22 cellular contexts compared by ENCODE assay signal in the genomic region with DNA sequence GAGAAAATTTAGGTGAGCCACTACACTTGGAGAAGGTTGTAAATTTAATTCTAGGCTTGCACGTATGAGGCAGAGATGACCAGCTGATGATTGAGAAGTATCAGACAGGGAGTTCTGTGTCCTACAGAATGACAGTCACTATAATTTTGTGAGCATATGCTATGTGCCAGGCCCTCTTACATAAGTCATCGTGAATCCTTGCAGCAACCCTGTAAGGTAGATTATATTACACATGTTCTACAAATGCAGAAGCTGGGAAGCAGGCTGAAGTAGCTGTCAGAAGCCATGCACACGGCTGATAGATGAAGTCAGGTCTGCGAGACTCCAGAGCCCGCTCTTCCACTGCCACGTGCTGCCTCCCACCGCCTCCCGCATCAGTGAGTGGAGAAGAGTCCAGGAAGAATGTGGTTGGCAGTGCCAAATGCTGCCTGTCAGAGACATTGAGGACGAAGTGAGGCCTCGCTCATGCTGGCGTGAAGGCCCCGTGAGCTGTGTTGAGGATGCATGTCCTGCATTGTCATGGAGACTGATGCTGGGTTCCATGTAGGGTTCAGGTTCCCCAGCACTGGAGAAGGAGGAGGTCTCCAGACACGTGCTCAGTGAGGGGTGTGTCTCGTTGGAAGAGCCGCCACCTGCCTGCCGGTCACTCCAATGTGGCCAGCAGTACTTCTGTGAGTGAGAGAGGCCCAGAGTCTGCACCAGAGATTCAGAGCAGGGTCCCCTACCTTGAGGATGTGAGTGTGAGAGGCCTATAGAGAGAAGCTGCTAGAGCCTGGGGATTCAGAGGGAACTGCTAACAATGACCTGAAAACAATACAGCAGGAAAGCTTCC.
DNase-seq lines count a peak whose midpoint lies in the region; ATAC-seq, FAIRE-seq and TF ChIP-seq lines count a peak whose summit lies in the region.
"Had no signal": no experiment of that assay in that cellular context is flagged by ENCODE, and none has a peak within 500 bp of the region (broad histone marks: within the 10 kb centered on the region; RNA-seq: fewer than 3 reads in every experiment).

No MANE protein-coding gene starts in this region.

- peak; percentile 32 for FAIRE-seq in bronchial epithelial cell (lab: Jason Lieb, UNC)
- FAIRE-seq in GM12892 (lab: Jason Lieb, UNC) = no peak
- FAIRE-seq: A204.1 had no signal

- TF ChIP-seq POLR2A in sigmoid colon (IDR thresholded peaks at IDR 0.05) (no peak), GM12892 (IDR thresholded peaks at IDR 0.05; ENCODE audit: low read depth, low read length) (no peak)

- intact Hi-C loops in Panc1 (cut with micrococcal nuclease; ENCODE audit: unreplicated experiment) = loop anchor here (10.0 kb wide), 1 partner anchor 105 kb away; no protein-coding TSS in a partner anchor
- intact Hi-C loops in sigmoid colon (cut with DNase I) = no loop called here

- H3K9me3 ChIP-seq in Panc1 (ENCODE audit: control insufficient read depth, insufficient read depth, low read depth, low read length) (no peaks in the 10 kb centered on the region), sigmoid colon (no peaks in the 10 kb centered on the region)
- H3K9me3 ChIP-seq: gastroesophageal sphincter, left lung had no signal

- H3K27me3 ChIP-seq in Panc1 (ENCODE audit: control insufficient read depth, insufficient read depth, low read length) (no peaks in the 10 kb centered on the region), bronchial epithelial cell (ENCODE audit: control insufficient read depth, insufficient read depth, low read length) (no peaks in the 10 kb centered on the region), sigmoid colon (no peaks in the 10 kb centered on the region)
- H3K27me3 ChIP-seq: gastroesophageal sphincter, left lung had no signal

- H3K4me3 ChIP-seq in Panc1 (ENCODE audit: low read depth in 2 of 2, low read length in 2 of 2) (no peak overlapping the region), bronchial epithelial cell (ENCODE audit: low read depth, low read length) (no peak overlapping the region), sigmoid colon (no peak overlapping the region), coronary artery (no peak overlapping the region)
- H3K4me3 ChIP-seq: gastroesophageal sphincter, left lung, smooth muscle cell had no signal

- DNase-seq in NCI-H748 (lab: John Stamatoyannopoulos, UW; ENCODE audit: unreplicated experiment) (peak; percentile 37), NCI-H748 treated with DMSO at 0.1 percent for 48 hours (lab: John Stamatoyannopoulos, UW) (no peak), Panc1 (ENCODE audit: low read depth, low spot score) (no peak), bronchial epithelial cell (ENCODE audit: low read depth) (peak; percentile 26), sigmoid colon (peak; percentile 21), GM12892 (ENCODE audit: insufficient read length) (no peak), coronary artery (ENCODE audit: low spot score) (no peak), left lobe of liver (ENCODE audit: low spot score) (no peak)
- DNase-seq: activated CD4-positive, alpha-beta memory T cell treated with anti-CD3 and anti-CD28 coated beads for 36 hours; activated effector memory CD4-positive, alpha-beta T cell treated with anti-CD3 and anti-CD28 coated beads, Interleukin-2, amount 50 U/mL, for 16 hours; DMS79; effector memory CD4-positive, alpha-beta T cell; immature natural killer cell; left lung; naive thymus-derived CD4-positive, alpha-beta T cell; NCI-H1105; NCI-H524; retina; stimulated activated CD4-positive, alpha-beta T cell treated with anti-CD3 and anti-CD28 coated beads, Interleukin-2, amount 100 ng/mL, for 24 hours had no signal

- 93 to 94% methylated on average over 16 of the region's 16 CpGs for WGBS in sigmoid colon, 2 donors

- no peak for TF ChIP-seq CTCF in Panc1 (IDR thresholded peaks at IDR 0.05)
- no peak for TF ChIP-seq CTCF in bronchial epithelial cell (IDR thresholded peaks at IDR 0.05; ENCODE audit: insufficient read depth, low read length, severe bottlenecking)
- TF ChIP-seq CTCF in sigmoid colon (IDR thresholded peaks at IDR 0.05) = no peak
- TF ChIP-seq CTCF in coronary artery (IDR thresholded peaks at IDR 0.05) = no peak

- POLR2A ChIA-PET in Panc1 (lab: Charles Lee) = interaction anchor here (0.7 kb wide), 1 partner anchor 194 kb away, joined by 5 read pairs; no protein-coding TSS in a partner anchor

- H3K4me1 ChIP-seq in Panc1 (ENCODE audit: control insufficient read depth, insufficient read depth, low read length) (peaks cover 23% of the 10 kb centered on the region), sigmoid colon (no peaks in the 10 kb centered on the region)
- H3K4me1 ChIP-seq: gastroesophageal sphincter, left lung had no signal

- no peaks in the 10 kb centered on the region for H3K36me3 ChIP-seq in Panc1 (ENCODE audit: control insufficient read depth, insufficient read depth, low read length)
- H3K36me3 ChIP-seq in bronchial epithelial cell (ENCODE audit: control insufficient read depth, insufficient read depth, low read length) = no peaks in the 10 kb centered on the region
- H3K36me3 ChIP-seq in sigmoid colon = no peaks in the 10 kb centered on the region
- H3K36me3 ChIP-seq: left lung had no signal

- CTCF ChIA-PET in Panc1 (lab: Charles Lee) = no interaction called here

- peak overlapping the region; percentile 34 for H3K27ac ChIP-seq in Panc1 (ENCODE audit: low read length)
- H3K27ac ChIP-seq in sigmoid colon = no peak overlapping the region
- no peak overlapping the region for H3K27ac ChIP-seq in coronary artery
- H3K27ac ChIP-seq: gastroesophageal sphincter, left lung had no signal

- in situ Hi-C loops in Panc1 (cut with HindIII; ENCODE audit: low pct_unique_long_range_greater_than_20kb, low sequenced_read_pairs) = no loop called here

- no TSS peak for BruUV-seq in Panc1 (replicated peaks; lab: Mats Ljungman, UMichigan)

- peak; percentile 27 for ATAC-seq in Panc1
- no peak for ATAC-seq in left lobe of liver
- ATAC-seq: gastroesophageal sphincter; left lung; naive thymus-derived CD4-positive, alpha-beta T cell had no signal

- no peak for TF ChIP-seq EP300 in sigmoid colon (IDR thresholded peaks at IDR 0.05)

Comparison
In these comparisons a context has a peak if more than half of its experiments do, and no peak if none do; other contexts are left out.
1. DNase-seq: peak in NCI-H748 (single experiment), bronchial epithelial cell (single experiment) and sigmoid colon (single experiment); none in NCI-H748 treated with DMSO at 0.1 percent for 48 hours (single experiment), Panc1 (single experiment), GM12892 (single experiment), coronary artery (single experiment) and left lobe of liver (single experiment).